Comparison of ENCODE assay signal across 8 cellular contexts in the genomic region with DNA sequence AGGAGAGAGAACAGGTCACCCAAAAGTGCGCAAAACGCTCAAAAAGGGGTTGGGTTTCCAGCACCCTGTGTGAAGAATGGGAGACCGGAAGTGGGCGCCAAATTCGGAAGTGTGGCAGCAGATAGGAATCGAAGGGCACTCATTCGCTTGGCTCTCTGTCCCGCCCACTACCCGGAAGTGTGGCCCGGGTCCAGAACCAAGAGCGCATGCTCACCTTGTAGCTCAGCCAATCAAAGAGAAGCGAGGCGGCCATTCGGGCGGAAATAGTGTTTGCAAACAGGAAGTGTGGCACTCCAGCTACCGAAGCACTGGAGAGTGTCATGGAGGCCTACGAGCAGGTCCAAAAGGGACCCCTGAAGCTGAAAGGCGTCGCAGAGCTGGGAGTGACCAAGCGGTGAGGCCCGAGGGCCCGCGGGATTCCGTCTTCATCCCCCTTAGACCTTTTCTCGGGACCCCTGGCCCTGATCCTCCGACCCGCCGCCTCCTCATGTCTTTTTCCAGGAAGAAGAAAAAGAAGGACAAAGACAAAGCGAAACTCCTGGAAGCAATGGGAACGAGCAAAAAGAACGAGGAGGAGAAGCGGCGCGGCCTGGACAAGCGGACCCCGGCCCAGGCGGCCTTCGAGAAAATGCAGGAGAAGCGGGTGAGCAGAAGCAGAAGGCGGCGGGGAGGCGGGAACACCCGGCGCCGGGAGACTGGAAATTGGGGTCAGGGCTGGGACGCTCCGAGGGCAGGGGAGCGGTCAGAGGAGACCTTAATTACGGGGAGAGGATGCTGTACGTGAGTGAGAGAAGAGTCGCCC. TPM values are rescaled to one million over a fixed set of nuclear protein-coding genes. Genes with fewer than 3 reads are reported as not detected.
DNase-seq lines count a peak whose midpoint lies in the region; ATAC-seq, FAIRE-seq and TF ChIP-seq lines count a peak whose summit lies in the region.

TSS of gene FAM32A (plus strand) at position 288 of the 802 bp plus-strand sequence. CDS start at position 321, 33 bp downstream.

- H3K36me3 ChIP-seq in pancreas (peaks cover 0 to 7% (median 0%) of the 10 kb centered on the region in 3 donors), tibial artery (peaks cover 7 to 29% (median 13%) of the 10 kb centered on the region in 3 donors)

- peaks cover 36% of the 10 kb centered on the region for H3K4me1 Mint-ChIP-seq in activated naive CD8-positive, alpha-beta T cell treated with anti-CD3 and anti-CD28 coated beads, Interleukin-2, amount 50 U/mL, for 24 hours

- H3K9me3 ChIP-seq in pancreas (no peaks in the 10 kb centered on the region), tibial artery (no peaks in the 10 kb centered on the region)

- WGBS in pancreas, 2 donors = 0% methylated on average over 51 of the region's 51 CpGs

- H3K27ac ChIP-seq in pancreas (peak within 1 kb of the TSS; percentile 35 to 59 (median 55)), tibial artery (peak within 1 kb of the TSS; percentile 82 to 95)

- DNase-seq in NCI-H1417 treated with DMSO at 0.1 percent for 48 hours (lab: John Stamatoyannopoulos, UW) = peak; percentile 95
- peak; percentile 99 for DNase-seq in SW480 (ENCODE audit: low spot score)
- DNase-seq in activated naive CD8-positive, alpha-beta T cell treated with anti-CD3 and anti-CD28 coated beads, Interleukin-2, amount 50 U/mL, for 24 hours = peak; percentile 98
- DNase-seq in Right ventricle myocardium superior = peak; percentile 99
- DNase-seq in pancreas = peak; percentile 95 to 100 (median 99)
- DNase-seq in tibial artery = peak; percentile 99 to 100

- H3K9me3 Mint-ChIP-seq in activated naive CD8-positive, alpha-beta T cell treated with anti-CD3 and anti-CD28 coated beads, Interleukin-2, amount 50 U/mL, for 24 hours = no peaks in the 10 kb centered on the region

- H3K27me3 Mint-ChIP-seq in activated naive CD8-positive, alpha-beta T cell treated with anti-CD3 and anti-CD28 coated beads, Interleukin-2, amount 50 U/mL, for 24 hours = peaks cover 2% of the 10 kb centered on the region

- H3K4me3 Mint-ChIP-seq in activated naive CD8-positive, alpha-beta T cell treated with anti-CD3 and anti-CD28 coated beads, Interleukin-2, amount 50 U/mL, for 24 hours = peak within 1 kb of the TSS; percentile 99

- peak; percentile 97 for FAIRE-seq in pancreas (lab: Jason Lieb, UNC)

- TF ChIP-seq CTCF in GM12873 (IDR thresholded peaks at IDR 0.05; ENCODE audit: insufficient read depth, low read depth, low read length, missing control alignments) (peak; percentile 25), pancreas (IDR thresholded peaks at IDR 0.05) (peak in 2 of 4 donors; percentile 8 to 10), tibial artery (IDR thresholded peaks at IDR 0.05) (peak; percentile 26 to 29)

- H3K27me3 ChIP-seq in pancreas (peaks cover 0 to 6% (median 0%) of the 10 kb centered on the region in 4 donors), tibial artery (no peaks in the 10 kb centered on the region)

- peak within 1 kb of the TSS; percentile 98 for H3K27ac Mint-ChIP-seq in activated naive CD8-positive, alpha-beta T cell treated with anti-CD3 and anti-CD28 coated beads, Interleukin-2, amount 50 U/mL, for 24 hours

- ATAC-seq in HG02763 (IDR thresholded peaks at IDR 0.05; ENCODE audit: unreplicated experiment) = peak; percentile 88
- ATAC-seq in activated naive CD8-positive, alpha-beta T cell treated with anti-CD3 and anti-CD28 coated beads, Interleukin-2, amount 50 U/mL, for 24 hours = peak; percentile 92
- peak; percentile 99 for ATAC-seq in Right ventricle myocardium superior (ENCODE audit: poor library complexity)
- ATAC-seq in pancreas = peak; percentile 97 to 99 (median 98)

- H3K4me3 ChIP-seq in pancreas (peak within 1 kb of the TSS; percentile 68 to 96 (median 90)), tibial artery (peak within 1 kb of the TSS; percentile 73 to 100)

- H3K36me3 Mint-ChIP-seq in activated naive CD8-positive, alpha-beta T cell treated with anti-CD3 and anti-CD28 coated beads, Interleukin-2, amount 50 U/mL, for 24 hours (ENCODE audit: low read depth) = peaks cover 22% of the 10 kb centered on the region

- H3K4me1 ChIP-seq in pancreas (peaks cover 0 to 9% (median 9%) of the 10 kb centered on the region in 3 donors), tibial artery (peaks cover 0 to 28% (median 18%) of the 10 kb centered on the region in 4 donors)

- intact Hi-C loops in Right ventricle myocardium superior (cut with DNase I) = no loop called here
- intact Hi-C loops in pancreas (cut with DNase I) = no loop called here
- intact Hi-C loops in tibial artery (cut with DNase I; ENCODE audit: low total_unique reads) = loop anchor here (10.0 kb wide), 1 partner anchor 71 kb away; the partner anchor contains the start of gene RAB8A

RNA-seq across cellular contexts. Expression of gene FAM32A, which starts in this region (rescaled TPM):
- total RNA-seq in Right ventricle myocardium superior = 33.9 TPM
- 10 to 100 TPM; 14.8 to 29.1 (median 20.7) TPM for total RNA-seq in pancreas
- 10 to 100 TPM; 33.1 to 48.6 TPM for polyA plus RNA-seq in pancreas

Comparison
In these comparisons a context has a peak if more than half of its experiments do, and no peak if none do; other contexts are left out.
1. Peak in every context shown above with its lines: DNase-seq, ATAC-seq, H3K4me3 ChIP-seq and H3K27ac ChIP-seq.